24 cellular contexts compared by ENCODE assay signal in the genomic region with DNA sequence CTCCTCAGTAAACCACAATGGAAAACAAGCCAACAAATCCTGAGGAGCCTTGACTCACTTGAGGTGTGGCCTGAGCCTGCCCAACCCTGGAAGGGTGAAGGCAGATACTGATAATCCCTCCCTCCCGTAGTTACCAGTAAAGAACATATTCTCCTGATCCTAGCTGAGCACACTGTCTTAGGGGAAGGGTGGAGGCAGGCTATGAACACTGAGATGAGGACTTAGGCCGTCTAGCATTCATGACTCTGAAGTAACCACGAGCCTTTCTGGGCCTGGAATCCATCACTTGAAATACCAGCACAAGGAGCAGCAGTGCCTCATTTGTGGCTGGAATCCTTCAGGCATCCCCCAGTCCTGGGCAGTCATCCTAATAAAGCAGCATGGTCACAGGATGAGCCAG.
DNase-seq lines count a peak whose midpoint lies in the region; ATAC-seq, FAIRE-seq and TF ChIP-seq lines count a peak whose summit lies in the region.
"Had no signal": no experiment of that assay in that cellular context is flagged by ENCODE, and none has a peak within 500 bp of the region (broad histone marks: within the 10 kb centered on the region; RNA-seq: fewer than 3 reads in every experiment).

No MANE protein-coding gene starts in this region.

- no peaks in the 10 kb centered on the region for H3K79me2 ChIP-seq in osteoblast (ENCODE audit: insufficient read depth, low read length)

- no peak overlapping the region for H3K4me3 Mint-ChIP-seq in CD8-positive, alpha-beta T cell
- H3K4me3 Mint-ChIP-seq: activated CD8-positive, alpha-beta T cell treated with anti-CD3 and anti-CD28 coated beads for 36 hours; HFFc6 had no signal

- no peak overlapping the region for H3K27ac ChIP-seq in osteoblast (ENCODE audit: low read depth, low read length)
- H3K27ac ChIP-seq in CD8-positive, alpha-beta T cell (ENCODE audit: low read depth, low read length), result no peak overlapping the region
- H3K27ac ChIP-seq: BLaER1 treated with 17β-estradiol and CSF1 and Interleukin-3, amounts not matched to agents 10 nM and 100 nM; gastrocnemius medialis; SJSA1 had no signal

- FAIRE-seq in HTR-8/SVneo (lab: Jason Lieb, UNC), result peak; percentile 51

- ATAC-seq in esophagus mucosa (peak; percentile 100), GM19023 (IDR thresholded peaks at IDR 0.05; ENCODE audit: unreplicated experiment) (no peak)
- no peak for ATAC-seq in CD8-positive, alpha-beta T cell
- ATAC-seq: activated CD8-positive, alpha-beta T cell treated with anti-CD3 and anti-CD28 coated beads for 36 hours; gastrocnemius medialis; Panc1 had no signal

- H3K4me3 ChIP-seq in BJ (ENCODE audit: low read depth, low read length) (no peak overlapping the region), osteoblast (ENCODE audit: insufficient read depth, low read length) (no peak overlapping the region)
- no peak overlapping the region for H3K4me3 ChIP-seq in CD8-positive, alpha-beta T cell (ENCODE audit: low read depth, low read length)
- H3K4me3 ChIP-seq: BLaER1 treated with 17β-estradiol and CSF1 and Interleukin-3, amounts not matched to agents 10 nM and 100 nM; gastrocnemius medialis; SJSA1 had no signal

- H3K4me1 ChIP-seq in osteoblast (ENCODE audit: insufficient read depth, low read length), result no peaks in the 10 kb centered on the region
- H3K4me1 ChIP-seq in CD8-positive, alpha-beta T cell (ENCODE audit: insufficient read depth, low read length), result no peaks in the 10 kb centered on the region
- H3K4me1 ChIP-seq: BLaER1 treated with 17β-estradiol and CSF1 and Interleukin-3, amounts not matched to agents 10 nM and 100 nM; gastrocnemius medialis; SJSA1 had no signal

- H3K36me3 Mint-ChIP-seq in CD8-positive, alpha-beta T cell, result no peaks in the 10 kb centered on the region

- no peak overlapping the region for H3K27ac Mint-ChIP-seq in CD8-positive, alpha-beta T cell
- H3K27ac Mint-ChIP-seq: activated CD8-positive, alpha-beta T cell treated with anti-CD3 and anti-CD28 coated beads for 36 hours; HFFc6 had no signal

- H4K20me1 ChIP-seq in osteoblast (ENCODE audit: insufficient read depth, low read length), result no peaks in the 10 kb centered on the region
- H4K20me1 ChIP-seq: BLaER1 treated with 17β-estradiol and CSF1 and Interleukin-3, amounts not matched to agents 10 nM and 100 nM had no signal

- peak; percentile 23 for DNase-seq in BJ (ENCODE audit: low read depth)
- DNase-seq in HTR-8/SVneo (ENCODE audit: insufficient read length, low spot score), result peak; percentile 12
- peak; percentile 11 for DNase-seq in osteoblast (ENCODE audit: insufficient read length, low spot score, missing footprints)
- DNase-seq in ureter (ENCODE audit: low spot score), result no peak
- no peak for DNase-seq in CD8-positive, alpha-beta T cell
- DNase-seq in kidney glomerular epithelial cell (lab: John Stamatoyannopoulos, UW), result no peak
- DNase-seq: activated CD4-positive, CD25-positive, alpha-beta regulatory T cell treated with anti-CD3 and anti-CD28 coated beads, Interleukin-2, amount 50 U/mL, for 72 hours; activated CD8-positive, alpha-beta T cell treated with anti-CD3 and anti-CD28 coated beads for 36 hours; activated effector memory CD4-positive, alpha-beta T cell treated with Interleukin-2 at 50 U/mL for 16 hours; effector CD8-positive, alpha-beta T cell; erythroblast; gastrocnemius medialis; HFFc6; hippocampal formation; NCI-H146; NCI-H524; posterior cingulate gyrus; stimulated activated CD8-positive, alpha-beta memory T cell treated with anti-CD3 and anti-CD28 coated beads, Interleukin-4, amount 100 ng/mL, for 48 hours; trophoblast cell had no signal

- no peak overlapping the region for H3K4me2 ChIP-seq in osteoblast (ENCODE audit: insufficient read depth, low read length)
- H3K4me2 ChIP-seq: BLaER1 treated with 17β-estradiol and CSF1 and Interleukin-3, amounts not matched to agents 10 nM and 100 nM had no signal

- no peaks in the 10 kb centered on the region for H3K9me3 ChIP-seq in osteoblast (ENCODE audit: low read depth, low read length)
- no peaks in the 10 kb centered on the region for H3K9me3 ChIP-seq in CD8-positive, alpha-beta T cell (ENCODE audit: low read length)
- H3K9me3 ChIP-seq: gastrocnemius medialis, SJSA1 had no signal

- intact Hi-C loops in CD8-positive, alpha-beta T cell (cut with DNase I, micrococcal nuclease), result no loop called here

- CTCF ChIA-PET in BJ (lab: Yijun Ruan, JAX), result interaction anchor here (1.6 kb wide), 1 partner anchor 14 kb away, joined by 3 read pairs; no protein-coding TSS in a partner anchor
- CTCF ChIA-PET in CD8-positive, alpha-beta T cell (lab: Charles Lee), result no interaction called here

- peaks cover 3% of the 10 kb centered on the region for H3K27me3 Mint-ChIP-seq in CD8-positive, alpha-beta T cell (ENCODE audit: low read depth)

- POLR2A ChIA-PET in BJ (lab: Charles Lee), result no interaction called here
- POLR2A ChIA-PET in CD8-positive, alpha-beta T cell (lab: Charles Lee), result no interaction called here

- H3K27me3 ChIP-seq in BJ (ENCODE audit: control insufficient read depth, insufficient read depth, low read length), result no peaks in the 10 kb centered on the region
- no peaks in the 10 kb centered on the region for H3K27me3 ChIP-seq in osteoblast (ENCODE audit: insufficient read depth, low read length)
- H3K27me3 ChIP-seq in CD8-positive, alpha-beta T cell (ENCODE audit: insufficient read depth, low read length), result no peaks in the 10 kb centered on the region
- H3K27me3 ChIP-seq: BLaER1 treated with 17β-estradiol and CSF1 and Interleukin-3, amounts not matched to agents 10 nM and 100 nM; gastrocnemius medialis; SJSA1 had no signal

- peaks cover 19% of the 10 kb centered on the region for H3K9me3 Mint-ChIP-seq in CD8-positive, alpha-beta T cell

- no peak overlapping the region for H2AFZ ChIP-seq in osteoblast (ENCODE audit: low read length)

- no peaks in the 10 kb centered on the region for H3K4me1 Mint-ChIP-seq in CD8-positive, alpha-beta T cell (ENCODE audit: low read depth)

- H3K36me3 ChIP-seq in BJ (ENCODE audit: control insufficient read depth, insufficient read depth, low read length) (no peaks in the 10 kb centered on the region), osteoblast (ENCODE audit: insufficient read depth, low read length) (no peaks in the 10 kb centered on the region)
- no peaks in the 10 kb centered on the region for H3K36me3 ChIP-seq in CD8-positive, alpha-beta T cell (ENCODE audit: insufficient read depth, low read length)
- H3K36me3 ChIP-seq: BLaER1 treated with 17β-estradiol and CSF1 and Interleukin-3, amounts not matched to agents 10 nM and 100 nM; gastrocnemius medialis; SJSA1 had no signal

- TF ChIP-seq CTCF in BJ (IDR thresholded peaks at IDR 0.05; ENCODE audit: insufficient read depth, low read depth, low read length) (no peak), osteoblast (IDR thresholded peaks at IDR 0.05; ENCODE audit: extremely low read depth, low read depth, low read length) (no peak)
- no peak for TF ChIP-seq CTCF in CD8-positive, alpha-beta T cell (IDR thresholded peaks at IDR 0.05)

Comparison
In these comparisons a context has a peak if more than half of its experiments do, and no peak if none do; other contexts are left out.
1. DNase-seq: peak in BJ (single experiment), HTR-8/SVneo (single experiment) and osteoblast (single experiment); none in ureter (single experiment), CD8-positive, alpha-beta T cell (0 of 7) and kidney glomerular epithelial cell (single experiment).